Comparison of ENCODE assay signal across 15 cellular contexts in the genomic region with DNA sequence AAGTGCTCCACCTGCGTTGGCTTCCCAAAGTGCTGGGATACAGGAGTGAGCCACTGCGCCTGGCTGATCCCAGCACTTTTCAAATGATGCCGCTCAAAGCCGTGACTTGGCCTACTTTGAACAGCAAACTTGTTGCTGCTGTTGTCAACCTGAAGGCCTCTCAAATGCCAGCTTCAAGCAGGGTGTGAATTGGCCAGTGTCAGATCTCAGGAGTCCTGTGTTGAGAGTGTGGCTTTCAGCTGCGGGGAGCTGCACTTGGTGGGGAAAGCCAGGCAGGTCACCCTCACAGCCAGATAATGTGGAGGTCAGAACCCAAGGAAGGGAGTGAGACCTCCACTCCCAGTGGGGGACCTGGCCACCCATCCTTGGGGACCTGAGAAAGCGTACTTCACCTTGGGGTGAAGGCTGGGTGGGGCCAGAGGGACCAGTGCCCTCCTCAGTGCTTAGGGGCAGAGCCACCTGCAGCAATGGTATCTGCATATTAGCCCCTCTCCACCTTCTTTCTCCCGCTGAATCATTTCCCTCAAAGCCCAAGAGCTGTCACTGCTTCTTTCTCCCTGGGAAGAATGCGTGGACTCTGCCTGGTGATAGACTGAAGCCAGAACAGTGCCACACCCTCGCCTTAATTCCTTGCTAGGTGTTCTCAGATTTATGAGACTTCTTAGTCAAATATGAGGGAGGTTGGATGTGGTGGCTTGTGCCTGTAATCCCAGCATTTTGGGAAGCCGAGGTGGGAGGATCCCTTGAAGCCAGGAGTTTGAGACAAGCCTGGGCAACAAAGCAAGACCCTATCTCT.
"Had no signal": no experiment of that assay in that cellular context is flagged by ENCODE, and none has a peak within 500 bp of the region (broad histone marks: within the 10 kb centered on the region; RNA-seq: fewer than 3 reads in every experiment).

No MANE protein-coding gene starts in this region.

- H3K9me3 Mint-ChIP-seq: activated CD4-positive, alpha-beta memory T cell treated with anti-CD3 and anti-CD28 coated beads for 36 hours; activated T-cell treated with anti-CD3 and anti-CD28 coated beads, Interleukin-2, amount 50 U/mL, for 72 hours; immature natural killer cell; natural killer cell treated with Interleukin-12 subunit alpha and Interleukin-12 subunit beta and Interleukin-15 and Interleukin-18, amount 100 ng/mL, for 72 hours; T-helper 1 cell treated with Interleukin-12 subunit alpha and Interleukin-12 subunit beta and Interleukin-4 antibody, amounts not matched to agents 30 μg/mL and 1 μg/mL, for 36 hours had no signal

- H3K27ac ChIP-seq: colonic mucosa, sigmoid colon, upper lobe of right lung had no signal

- H3K9me3 ChIP-seq: colonic mucosa, sigmoid colon, SK-N-SH, upper lobe of right lung had no signal

- H3K27me3 Mint-ChIP-seq: activated CD4-positive, alpha-beta memory T cell treated with anti-CD3 and anti-CD28 coated beads for 36 hours; natural killer cell treated with Interleukin-12 subunit alpha and Interleukin-12 subunit beta and Interleukin-15 and Interleukin-18, amount 100 ng/mL, for 72 hours had no signal

- H3K27ac Mint-ChIP-seq: activated T-cell treated with anti-CD3 and anti-CD28 coated beads, Interleukin-2, amount 50 U/mL, for 72 hours; natural killer cell treated with Interleukin-12 subunit alpha and Interleukin-12 subunit beta and Interleukin-15 and Interleukin-18, amount 100 ng/mL, for 72 hours; T-helper 1 cell treated with Interleukin-12 subunit alpha and Interleukin-12 subunit beta and Interleukin-4 antibody, amounts not matched to agents 30 μg/mL and 1 μg/mL, for 36 hours had no signal

- H3K4me1 ChIP-seq: colonic mucosa, upper lobe of right lung had no signal

- H3K27me3 ChIP-seq: colonic mucosa, sigmoid colon, upper lobe of right lung had no signal

- H3K4me3 ChIP-seq: colonic mucosa, sigmoid colon, upper lobe of right lung had no signal

- DNase-seq: activated CD4-positive, alpha-beta memory T cell treated with anti-CD3 and anti-CD28 coated beads for 36 hours; activated CD4-positive, CD25-positive, alpha-beta regulatory T cell; activated gamma-delta T cell treated with Interleukin-2 at 50 U/mL for 16 hours; activated T-cell treated with anti-CD3 and anti-CD28 coated beads, Interleukin-2, amount 50 U/mL, for 72 hours; colonic mucosa; effector memory CD4-positive, alpha-beta T cell; erythroblast; immature natural killer cell; sigmoid colon; SK-N-SH; stimulated activated CD4-positive, alpha-beta T cell treated with anti-CD3 and anti-CD28 coated beads, Interleukin-12 subunit alpha, Interleukin-12 subunit beta, amount 100 ng/mL, for 4 hours; stimulated activated naive CD4-positive, alpha-beta T cell treated with Interleukin-2 at 50 U/mL for 16 hours; upper lobe of right lung had no signal

- H3K4me3 Mint-ChIP-seq: activated CD4-positive, alpha-beta memory T cell treated with anti-CD3 and anti-CD28 coated beads for 36 hours; activated T-cell treated with anti-CD3 and anti-CD28 coated beads, Interleukin-2, amount 50 U/mL, for 72 hours; immature natural killer cell; natural killer cell treated with Interleukin-12 subunit alpha and Interleukin-12 subunit beta and Interleukin-15 and Interleukin-18, amount 100 ng/mL, for 72 hours; T-helper 1 cell treated with Interleukin-12 subunit alpha and Interleukin-12 subunit beta and Interleukin-4 antibody, amounts not matched to agents 30 μg/mL and 1 μg/mL, for 36 hours had no signal

- ATAC-seq: activated T-cell treated with anti-CD3 and anti-CD28 coated beads, Interleukin-2, amount 50 U/mL, for 72 hours; natural killer cell treated with Interleukin-12 subunit alpha and Interleukin-12 subunit beta and Interleukin-15 and Interleukin-18, amount 100 ng/mL, for 72 hours; upper lobe of right lung had no signal

- H3K9ac ChIP-seq: SK-N-SH had no signal
